25 cellular contexts compared by ENCODE assay signal in the genomic region with DNA sequence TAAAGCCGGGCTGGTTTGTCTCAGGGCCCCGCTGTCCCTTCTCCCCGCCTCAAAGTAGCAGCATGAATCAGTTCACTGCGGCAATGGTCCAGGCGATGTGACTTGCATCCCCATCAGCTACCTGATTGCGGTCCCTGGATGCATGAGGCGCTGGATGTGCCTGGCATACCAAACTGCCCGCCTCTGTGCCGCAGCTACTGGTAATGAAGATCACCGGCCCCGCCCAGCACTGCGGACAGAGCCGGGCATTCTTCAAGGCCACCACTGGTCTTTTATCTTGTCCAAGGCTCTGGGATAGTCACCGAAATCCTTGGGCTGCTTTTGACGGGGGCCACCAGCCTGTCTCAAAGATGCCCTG.
DNase-seq lines count a peak whose midpoint lies in the region; ATAC-seq, FAIRE-seq and TF ChIP-seq lines count a peak whose summit lies in the region.
"Had no signal": no experiment of that assay in that cellular context is flagged by ENCODE, and none has a peak within 500 bp of the region (broad histone marks: within the 10 kb centered on the region; RNA-seq: fewer than 3 reads in every experiment).

No MANE protein-coding gene starts in this region.

- no peak for FAIRE-seq in astrocyte (lab: Jason Lieb, UNC)
- FAIRE-seq: K562 had no signal

- H2AFZ ChIP-seq in GM23338 (peak overlapping the region; percentile 66), astrocyte (ENCODE audit: low read depth, low read length) (no peak overlapping the region)

- no peaks in the 10 kb centered on the region for H3K9me3 Mint-ChIP-seq in GM23338
- no peaks in the 10 kb centered on the region for H3K9me3 Mint-ChIP-seq in astrocyte (ENCODE audit: unreplicated experiment)
- H3K9me3 Mint-ChIP-seq: CD4-positive, alpha-beta T cell had no signal

- H3F3A ChIP-seq in GM23338 (replicated peaks; ENCODE audit: low read depth) = no peaks in the 10 kb centered on the region

- H3K4me3 ChIP-seq in GM23338 (no peak overlapping the region), astrocyte (ENCODE audit: insufficient read depth, low read depth, low read length) (no peak overlapping the region), gastrocnemius medialis (no peak overlapping the region)
- H3K4me3 ChIP-seq: K562, left lung, Peyer's patch, suprapubic skin, vagina had no signal

- H3K27me3 ChIP-seq in GM23338 (ENCODE audit: insufficient read depth) (no peaks in the 10 kb centered on the region), astrocyte (ENCODE audit: insufficient read depth, low read length) (peaks cover 48% of the 10 kb centered on the region), gastrocnemius medialis (peaks cover 0 to 5% (median 3%) of the 10 kb centered on the region in 3 donors)
- H3K27me3 ChIP-seq: left lung, neutrophil, Peyer's patch, vagina had no signal

- H3K79me2 ChIP-seq in GM23338 (replicated peaks; ENCODE audit: insufficient read depth) (no peaks in the 10 kb centered on the region), astrocyte (ENCODE audit: insufficient read depth, low read length) (no peaks in the 10 kb centered on the region)

- H3K4me1 Mint-ChIP-seq in GM23338 = peaks cover 44% of the 10 kb centered on the region
- H3K4me1 Mint-ChIP-seq in astrocyte (ENCODE audit: low read depth, unreplicated experiment) = peaks cover 11% of the 10 kb centered on the region

- H3K36me3 Mint-ChIP-seq in GM23338 (ENCODE audit: low read depth) (no peaks in the 10 kb centered on the region; the same call in 2 of the 3 replicates), astrocyte (ENCODE audit: low read depth, unreplicated experiment) (peaks cover 4% of the 10 kb centered on the region)

- H3K9me3 ChIP-seq in astrocyte (ENCODE audit: insufficient read depth, low read depth, low read length) (no peaks in the 10 kb centered on the region), gastrocnemius medialis (no peaks in the 10 kb centered on the region)
- H3K9me3 ChIP-seq: left lung, neutrophil, Peyer's patch, suprapubic skin, vagina had no signal

- no peaks in the 10 kb centered on the region for H4K20me1 ChIP-seq in GM23338 (replicated peaks; ENCODE audit: insufficient read depth)
- H4K20me1 ChIP-seq in astrocyte (ENCODE audit: insufficient read depth, low read length) = no peaks in the 10 kb centered on the region

- H3K36me3 ChIP-seq in GM23338 (ENCODE audit: insufficient read depth) = no peaks in the 10 kb centered on the region
- H3K36me3 ChIP-seq in astrocyte (ENCODE audit: insufficient read depth, low read length) = no peaks in the 10 kb centered on the region
- H3K36me3 ChIP-seq in gastrocnemius medialis = no peaks in the 10 kb centered on the region
- H3K36me3 ChIP-seq: left lung, neutrophil, Peyer's patch, suprapubic skin, vagina had no signal

- peaks cover 9% of the 10 kb centered on the region for H3K27me3 Mint-ChIP-seq in GM23338 (ENCODE audit: insufficient read depth, low read depth, poor library complexity)
- H3K27me3 Mint-ChIP-seq in astrocyte (ENCODE audit: low read depth, unreplicated experiment) = peaks cover 63% of the 10 kb centered on the region
- H3K27me3 Mint-ChIP-seq: CD4-positive, alpha-beta T cell had no signal

- ATAC-seq in GM23338 (no peak), GM18861 (IDR thresholded peaks at IDR 0.05; ENCODE audit: unreplicated experiment) (no peak), gastrocnemius medialis (no peak), GM18517 (IDR thresholded peaks at IDR 0.05; ENCODE audit: unreplicated experiment) (no peak), GM19452 (IDR thresholded peaks at IDR 0.05; ENCODE audit: unreplicated experiment) (no peak)
- ATAC-seq: K562, left lung, sciatic nerve, T-helper 17 cell had no signal

- H3K9ac ChIP-seq in astrocyte (ENCODE audit: low read length) = no peak overlapping the region

- in situ Hi-C loops in gastrocnemius medialis (cut with MboI; ENCODE audit: low sequenced_read_pairs in 4 of 4) = no loop called here

- H3K4me3 Mint-ChIP-seq in GM23338 (no peak overlapping the region), astrocyte (ENCODE audit: unreplicated experiment) (no peak overlapping the region)
- H3K4me3 Mint-ChIP-seq: CD4-positive, alpha-beta T cell; T-helper 17 cell had no signal

- H3K9me2 ChIP-seq in GM23338 (ENCODE audit: insufficient read depth) = 0 out of 2 replicates have a peak, but pooled peaks cover 2% of the 10 kb centered on the region

- H3K27ac ChIP-seq in GM23338 (ENCODE audit: low read depth) (no peak overlapping the region), astrocyte (ENCODE audit: low read depth, low read length) (no peak overlapping the region), gastrocnemius medialis (no peak overlapping the region)
- H3K27ac ChIP-seq: left lung, neutrophil, Peyer's patch, suprapubic skin, vagina, VCaP had no signal

- no peak overlapping the region for H3K4me2 ChIP-seq in GM23338
- peak overlapping the region; percentile 56 for H3K4me2 ChIP-seq in astrocyte (ENCODE audit: low read length)

- intact Hi-C loops in gastrocnemius medialis (cut with DNase I; ENCODE audit: low total_unique reads) = no loop called here

- TF ChIP-seq CTCF in GM23338 (conservative IDR thresholded peaks at IDR 0.05; ENCODE audit: low read depth in 2 of 2) (no peak), astrocyte (IDR thresholded peaks at IDR 0.05; ENCODE audit: insufficient read depth, low read depth, low read length) (no peak), gastrocnemius medialis (IDR thresholded peaks at IDR 0.05 in 4 of 5, conservative IDR thresholded peaks at IDR 0.05 in 1 of 5) (no peak)

- DNase-seq in GM23338 (ENCODE audit: low spot score) (no peak), astrocyte (ENCODE audit: low read depth) (no peak), hippocampal formation (lab: John Stamatoyannopoulos, UW) (peak; percentile 76 to 80), pons (ENCODE audit: low spot score) (peak; percentile 95), gastrocnemius medialis (no peak)
- DNase-seq: activated CD4-positive, alpha-beta T cell treated with anti-CD3 and anti-CD28 coated beads, Interleukin-2, amount 50 U/mL, for 1 hour; activated CD8-positive, alpha-beta memory T cell treated with anti-CD3 and anti-CD28 coated beads, Interleukin-2, amount 50 U/mL, for 48 hours; activated effector memory CD4-positive, alpha-beta T cell treated with Interleukin-2 at 50 U/mL for 16 hours; CD4-positive, alpha-beta T cell; central memory CD4-positive, alpha-beta T cell; DMS153; GF-D8; NCI-H1694 treated with DMSO at 0.1 percent for 48 hours; Peyer's patch; T-helper 17 cell had no signal

- no peak for TF ChIP-seq POLR2A in gastrocnemius medialis (IDR thresholded peaks at IDR 0.05)

- peaks cover 15% of the 10 kb centered on the region; the same call in 1 of the 2 replicates for H3K4me1 ChIP-seq in GM23338 (ENCODE audit: insufficient read depth)
- peaks cover 4% of the 10 kb centered on the region for H3K4me1 ChIP-seq in astrocyte (ENCODE audit: insufficient read depth, low read length)
- no peaks in the 10 kb centered on the region for H3K4me1 ChIP-seq in gastrocnemius medialis
- H3K4me1 ChIP-seq: left lung, Peyer's patch, suprapubic skin, vagina had no signal

- H3K27ac Mint-ChIP-seq in GM23338 = no peak overlapping the region
- peak overlapping the region; percentile 62 for H3K27ac Mint-ChIP-seq in astrocyte (ENCODE audit: unreplicated experiment)
- H3K27ac Mint-ChIP-seq: CD4-positive, alpha-beta T cell; T-helper 17 cell had no signal

TF ChIP-seq in GM23338, 12 proteins besides CTCF, POLR2A, EP300 and RAD21 (continues in another document):
- TF ChIP-seq JUNB (IDR thresholded peaks at IDR 0.05; ENCODE audit: unreplicated experiment) (no peak), ETS1 (IDR thresholded peaks at IDR 0.05) (no peak), EZH2 (IDR thresholded peaks at IDR 0.05; ENCODE audit: low read depth, unreplicated experiment) (no peak), POLR2AphosphoS5 (IDR thresholded peaks at IDR 0.05; ENCODE audit: low read depth) (no peak)
- TF ChIP-seq, protein P1, sequence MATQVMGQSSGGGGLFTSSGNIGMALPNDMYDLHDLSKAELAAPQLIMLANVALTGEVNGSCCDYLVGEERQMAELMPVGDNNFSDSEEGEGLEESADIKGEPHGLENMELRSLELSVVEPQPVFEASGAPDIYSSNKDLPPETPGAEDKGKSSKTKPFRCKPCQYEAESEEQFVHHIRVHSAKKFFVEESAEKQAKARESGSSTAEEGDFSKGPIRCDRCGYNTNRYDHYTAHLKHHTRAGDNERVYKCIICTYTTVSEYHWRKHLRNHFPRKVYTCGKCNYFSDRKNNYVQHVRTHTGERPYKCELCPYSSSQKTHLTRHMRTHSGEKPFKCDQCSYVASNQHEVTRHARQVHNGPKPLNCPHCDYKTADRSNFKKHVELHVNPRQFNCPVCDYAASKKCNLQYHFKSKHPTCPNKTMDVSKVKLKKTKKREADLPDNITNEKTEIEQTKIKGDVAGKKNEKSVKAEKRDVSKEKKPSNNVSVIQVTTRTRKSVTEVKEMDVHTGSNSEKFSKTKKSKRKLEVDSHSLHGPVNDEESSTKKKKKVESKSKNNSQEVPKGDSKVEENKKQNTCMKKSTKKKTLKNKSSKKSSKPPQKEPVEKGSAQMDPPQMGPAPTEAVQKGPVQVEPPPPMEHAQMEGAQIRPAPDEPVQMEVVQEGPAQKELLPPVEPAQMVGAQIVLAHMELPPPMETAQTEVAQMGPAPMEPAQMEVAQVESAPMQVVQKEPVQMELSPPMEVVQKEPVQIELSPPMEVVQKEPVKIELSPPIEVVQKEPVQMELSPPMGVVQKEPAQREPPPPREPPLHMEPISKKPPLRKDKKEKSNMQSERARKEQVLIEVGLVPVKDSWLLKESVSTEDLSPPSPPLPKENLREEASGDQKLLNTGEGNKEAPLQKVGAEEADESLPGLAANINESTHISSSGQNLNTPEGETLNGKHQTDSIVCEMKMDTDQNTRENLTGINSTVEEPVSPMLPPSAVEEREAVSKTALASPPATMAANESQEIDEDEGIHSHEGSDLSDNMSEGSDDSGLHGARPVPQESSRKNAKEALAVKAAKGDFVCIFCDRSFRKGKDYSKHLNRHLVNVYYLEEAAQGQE (IDR thresholded peaks at IDR 0.05; ENCODE audit: unreplicated experiment) = no peak

Comparison
In these comparisons a context has a peak if more than half of its experiments do, and no peak if none do; other contexts are left out.
1. DNase-seq: peak in hippocampal formation (2 of 2) and pons (single experiment); none in GM23338 (single experiment), astrocyte (single experiment) and gastrocnemius medialis (0 of 2).